In the genomic region with DNA sequence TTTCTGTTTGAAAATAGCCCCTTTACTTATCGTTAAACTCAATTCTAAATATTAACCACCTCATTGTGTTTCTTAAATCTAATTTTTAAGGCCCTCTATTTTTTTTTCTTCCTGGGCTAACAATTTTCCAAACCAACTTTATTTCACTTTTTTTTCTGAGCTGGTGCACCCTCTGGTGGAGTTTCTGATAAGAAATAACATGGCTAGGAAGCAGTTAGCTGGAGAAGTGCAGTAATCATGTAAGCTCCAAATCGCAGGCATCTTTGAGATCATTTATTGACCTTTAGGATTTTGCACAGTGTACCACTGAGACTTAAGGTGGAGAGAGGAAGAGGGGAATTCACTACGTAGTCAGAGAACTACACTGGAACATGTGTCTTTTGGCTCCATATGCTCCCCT, we compare ENCODE assay signal across 1 cellular context.
TF ChIP-seq lines count a peak whose summit lies in the region.

No MANE protein-coding gene starts in this region.

TF ChIP-seq in HepG2, 621 proteins besides CTCF, POLR2A, EP300 and RAD21:
- TF ChIP-seq STAG1 (CRISPR knock-in tag; IDR thresholded peaks at IDR 0.05) (peak; percentile 45), ZNF101 (CRISPR knock-in tag; IDR thresholded peaks at IDR 0.05; ENCODE audit: borderline replicate concordance, low read depth) (no peak)
- TF ChIP-seq, protein P1, sequence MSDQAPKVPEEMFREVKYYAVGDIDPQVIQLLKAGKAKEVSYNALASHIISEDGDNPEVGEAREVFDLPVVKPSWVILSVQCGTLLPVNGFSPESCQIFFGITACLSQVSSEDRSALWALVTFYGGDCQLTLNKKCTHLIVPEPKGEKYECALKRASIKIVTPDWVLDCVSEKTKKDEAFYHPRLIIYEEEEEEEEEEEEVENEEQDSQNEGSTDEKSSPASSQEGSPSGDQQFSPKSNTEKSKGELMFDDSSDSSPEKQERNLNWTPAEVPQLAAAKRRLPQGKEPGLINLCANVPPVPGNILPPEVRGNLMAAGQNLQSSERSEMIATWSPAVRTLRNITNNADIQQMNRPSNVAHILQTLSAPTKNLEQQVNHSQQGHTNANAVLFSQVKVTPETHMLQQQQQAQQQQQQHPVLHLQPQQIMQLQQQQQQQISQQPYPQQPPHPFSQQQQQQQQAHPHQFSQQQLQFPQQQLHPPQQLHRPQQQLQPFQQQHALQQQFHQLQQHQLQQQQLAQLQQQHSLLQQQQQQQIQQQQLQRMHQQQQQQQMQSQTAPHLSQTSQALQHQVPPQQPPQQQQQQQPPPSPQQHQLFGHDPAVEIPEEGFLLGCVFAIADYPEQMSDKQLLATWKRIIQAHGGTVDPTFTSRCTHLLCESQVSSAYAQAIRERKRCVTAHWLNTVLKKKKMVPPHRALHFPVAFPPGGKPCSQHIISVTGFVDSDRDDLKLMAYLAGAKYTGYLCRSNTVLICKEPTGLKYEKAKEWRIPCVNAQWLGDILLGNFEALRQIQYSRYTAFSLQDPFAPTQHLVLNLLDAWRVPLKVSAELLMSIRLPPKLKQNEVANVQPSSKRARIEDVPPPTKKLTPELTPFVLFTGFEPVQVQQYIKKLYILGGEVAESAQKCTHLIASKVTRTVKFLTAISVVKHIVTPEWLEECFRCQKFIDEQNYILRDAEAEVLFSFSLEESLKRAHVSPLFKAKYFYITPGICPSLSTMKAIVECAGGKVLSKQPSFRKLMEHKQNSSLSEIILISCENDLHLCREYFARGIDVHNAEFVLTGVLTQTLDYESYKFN (CRISPR knock-in tag; conservative IDR thresholded peaks at IDR 0.05) = no peak
